Comparison of ENCODE assay signal across 22 cellular contexts in genomic region chr14:97878206-97878605, GRCh38.
DNase-seq lines count a peak whose midpoint lies in the region; ATAC-seq and TF ChIP-seq lines count a peak whose summit lies in the region.
"Had no signal": no experiment of that assay in that cellular context is flagged by ENCODE, and none has a peak within 500 bp of the region (broad histone marks: within the 10 kb centered on the region; RNA-seq: fewer than 3 reads in every experiment).

No MANE protein-coding gene starts in this region.

- H3K9me3 ChIP-seq in vagina, result no peaks in the 10 kb centered on the region
- H3K9me3 ChIP-seq: adrenal gland, Peyer's patch, SJSA1 had no signal

- POLR2A ChIA-PET in activated naive CD8-positive, alpha-beta T cell treated with anti-CD3 and anti-CD28 coated beads, Interleukin-2, amount 10 ng/mL, durations not matched to agents 7 days and 5 days (lab: Charles Lee), result no interaction called here

- peak overlapping the region; percentile 76 for H3K27ac Mint-ChIP-seq in activated naive CD8-positive, alpha-beta T cell treated with anti-CD3 and anti-CD28 coated beads, Interleukin-2, amount 10 ng/mL, durations not matched to agents 7 days and 5 days
- no peak overlapping the region for H3K27ac Mint-ChIP-seq in activated naive CD8-positive, alpha-beta T cell treated with anti-CD3 and anti-CD28 coated beads for 36 hours
- no peak overlapping the region for H3K27ac Mint-ChIP-seq in nephron progenitor cell
- H3K27ac Mint-ChIP-seq: endodermal cell had no signal

- H3K4me1 Mint-ChIP-seq in activated naive CD8-positive, alpha-beta T cell treated with anti-CD3 and anti-CD28 coated beads, Interleukin-2, amount 10 ng/mL, durations not matched to agents 7 days and 5 days, result peaks cover 14% of the 10 kb centered on the region
- peaks cover 46% of the 10 kb centered on the region for H3K4me1 Mint-ChIP-seq in activated naive CD8-positive, alpha-beta T cell treated with anti-CD3 and anti-CD28 coated beads for 36 hours
- peaks cover 10% of the 10 kb centered on the region for H3K4me1 Mint-ChIP-seq in nephron progenitor cell
- H3K4me1 Mint-ChIP-seq: endodermal cell had no signal

- intact Hi-C loops in vagina (cut with DNase I), result no loop called here
- intact Hi-C loops in posterior cingulate gyrus (cut with DNase I), result no loop called here

- no peak overlapping the region for H3K4me3 Mint-ChIP-seq in activated naive CD8-positive, alpha-beta T cell treated with anti-CD3 and anti-CD28 coated beads, Interleukin-2, amount 10 ng/mL, durations not matched to agents 7 days and 5 days
- no peak overlapping the region for H3K4me3 Mint-ChIP-seq in activated naive CD8-positive, alpha-beta T cell treated with anti-CD3 and anti-CD28 coated beads for 36 hours
- no peak overlapping the region for H3K4me3 Mint-ChIP-seq in nephron progenitor cell
- H3K4me3 Mint-ChIP-seq: activated CD4-positive, alpha-beta T cell treated with anti-CD3 and anti-CD28 coated beads, Interleukin-2, amount 10 ng/mL, durations not matched to agents 24 days and 14 days; endodermal cell had no signal

- peaks cover 16% of the 10 kb centered on the region for H3K4me1 ChIP-seq in vagina
- H3K4me1 ChIP-seq: adrenal gland, Peyer's patch, SJSA1 had no signal

- H3K4me3 ChIP-seq in astrocyte of the cerebellum (ENCODE audit: low read depth, low read length) (no peak overlapping the region), vagina (no peak overlapping the region)
- H3K4me3 ChIP-seq: adrenal gland, Peyer's patch, SJSA1 had no signal

- peaks cover 4% of the 10 kb centered on the region for H3K36me3 Mint-ChIP-seq in activated naive CD8-positive, alpha-beta T cell treated with anti-CD3 and anti-CD28 coated beads, Interleukin-2, amount 10 ng/mL, durations not matched to agents 7 days and 5 days
- H3K36me3 Mint-ChIP-seq in activated naive CD8-positive, alpha-beta T cell treated with anti-CD3 and anti-CD28 coated beads for 36 hours, result peaks cover 3% of the 10 kb centered on the region
- H3K36me3 Mint-ChIP-seq in nephron progenitor cell (ENCODE audit: low read depth), result no peaks in the 10 kb centered on the region

- no peaks in the 10 kb centered on the region for H3K27me3 ChIP-seq in vagina
- H3K27me3 ChIP-seq: adrenal gland, Peyer's patch, SJSA1 had no signal

- ATAC-seq in activated naive CD8-positive, alpha-beta T cell treated with anti-CD3 and anti-CD28 coated beads, Interleukin-2, amount 10 ng/mL, durations not matched to agents 7 days and 5 days (ENCODE audit: low read depth), result no peak
- ATAC-seq in left lobe of liver, result peak; percentile 66

- no peaks in the 10 kb centered on the region for H3K27me3 Mint-ChIP-seq in activated naive CD8-positive, alpha-beta T cell treated with anti-CD3 and anti-CD28 coated beads, Interleukin-2, amount 10 ng/mL, durations not matched to agents 7 days and 5 days
- no peaks in the 10 kb centered on the region for H3K27me3 Mint-ChIP-seq in activated naive CD8-positive, alpha-beta T cell treated with anti-CD3 and anti-CD28 coated beads for 36 hours
- peaks cover 3% of the 10 kb centered on the region for H3K27me3 Mint-ChIP-seq in nephron progenitor cell (ENCODE audit: low read depth, poor library complexity)
- H3K27me3 Mint-ChIP-seq: activated CD4-positive, alpha-beta T cell treated with anti-CD3 and anti-CD28 coated beads, Interleukin-2, amount 10 ng/mL, durations not matched to agents 24 days and 14 days had no signal

- TF ChIP-seq POLR2A in vagina (IDR thresholded peaks at IDR 0.05), result no peak

- H3K36me3 ChIP-seq in vagina, result no peaks in the 10 kb centered on the region
- H3K36me3 ChIP-seq: adrenal gland, Peyer's patch, SJSA1 had no signal

- in situ Hi-C loops in astrocyte of the cerebellum (cut with HindIII; ENCODE audit: low sequenced_read_pairs), result no loop called here

- TF ChIP-seq CTCF in astrocyte of the cerebellum (IDR thresholded peaks at IDR 0.05; ENCODE audit: low read depth, low read length, missing control alignments), result no peak
- TF ChIP-seq CTCF in vagina (IDR thresholded peaks at IDR 0.05), result no peak
- no peak for TF ChIP-seq CTCF in nephron progenitor cell (IDR thresholded peaks at IDR 0.05)

- H3K27ac ChIP-seq in vagina, result peak overlapping the region; percentile 24
- H3K27ac ChIP-seq: adrenal gland, KMS-11, Peyer's patch, SJSA1 had no signal

- H3K9me3 Mint-ChIP-seq in activated naive CD8-positive, alpha-beta T cell treated with anti-CD3 and anti-CD28 coated beads, Interleukin-2, amount 10 ng/mL, durations not matched to agents 7 days and 5 days, result peaks cover 7% of the 10 kb centered on the region
- H3K9me3 Mint-ChIP-seq in activated naive CD8-positive, alpha-beta T cell treated with anti-CD3 and anti-CD28 coated beads for 36 hours, result no peaks in the 10 kb centered on the region
- H3K9me3 Mint-ChIP-seq in nephron progenitor cell, result no peaks in the 10 kb centered on the region
- H3K9me3 Mint-ChIP-seq: endodermal cell had no signal

- DNase-seq in activated naive CD8-positive, alpha-beta T cell treated with anti-CD3 and anti-CD28 coated beads, Interleukin-2, amount 10 ng/mL, durations not matched to agents 7 days and 5 days, result no peak
- no peak for DNase-seq in activated naive CD8-positive, alpha-beta T cell treated with anti-CD3 and anti-CD28 coated beads for 36 hours
- peak; percentile 2 for DNase-seq in astrocyte of the cerebellum (ENCODE audit: low read depth)
- no peak for DNase-seq in left lobe of liver (ENCODE audit: low spot score)
- DNase-seq in vagina (ENCODE audit: extremely low spot score in 2 of 2), result no peak
- no peak for DNase-seq in posterior cingulate gyrus
- no peak for DNase-seq in occipital lobe (lab: John Stamatoyannopoulos, UW)
- no peak for DNase-seq in nephron progenitor cell
- DNase-seq: ACHN; activated CD8-positive, alpha-beta memory T cell treated with anti-CD3 and anti-CD28 coated beads, Interleukin-2, amount 50 U/mL, for 4 hours; cortex of kidney; DMS79 treated with DMSO at 0.1 percent for 48 hours; endodermal cell; kidney; mesendoderm; NCI-H1694 treated with DMSO at 0.1 percent for 48 hours; NCI-H526; Peyer's patch had no signal
